Comparison of ENCODE assay signal across 17 cellular contexts in genomic region chr20:23260181-23260840, GRCh38.
DNase-seq lines count a peak whose midpoint lies in the region; ATAC-seq and TF ChIP-seq lines count a peak whose summit lies in the region.
"Had no signal": no experiment of that assay in that cellular context is flagged by ENCODE, and none has a peak within 500 bp of the region (broad histone marks: within the 10 kb centered on the region; RNA-seq: fewer than 3 reads in every experiment).

No MANE protein-coding gene starts in this region.

- H3K27me3 Mint-ChIP-seq in endothelial cell (ENCODE audit: unreplicated experiment) = peaks cover 2% of the 10 kb centered on the region
- H3K27me3 Mint-ChIP-seq in osteocyte (ENCODE audit: unreplicated experiment) = no peaks in the 10 kb centered on the region

- no peak overlapping the region for H3K4me3 ChIP-seq in BLaER1 treated with 17β-estradiol and CSF1 and Interleukin-3, amounts not matched to agents 10 nM and 100 nM
- H3K4me3 ChIP-seq in mucosa of descending colon (no peak overlapping the region), upper lobe of right lung (no peak overlapping the region)
- H3K4me3 ChIP-seq: A549 had no signal

- peak overlapping the region in 9 of 11 experiments; percentile 65 to 93 (median 87); a peak in 18 of 22 replicates for H3K4me2 ChIP-seq in BLaER1 treated with 17β-estradiol and CSF1 and Interleukin-3, amounts not matched to agents 10 nM and 100 nM
- H3K4me2 ChIP-seq: A549 had no signal

- ATAC-seq in mucosa of descending colon = no peak
- ATAC-seq in GM21825 (IDR thresholded peaks at IDR 0.05; ENCODE audit: unreplicated experiment) = no peak
- no peak for ATAC-seq in upper lobe of right lung
- ATAC-seq: A549, HepG2 had no signal

- intact Hi-C loops in mucosa of descending colon (cut with DNase I, micrococcal nuclease) (no loop called here), upper lobe of right lung (cut with DNase I) (no loop called here)

- H3K4me1 Mint-ChIP-seq in endothelial cell (ENCODE audit: unreplicated experiment) (peaks cover 35% of the 10 kb centered on the region), osteocyte (ENCODE audit: unreplicated experiment) (peaks cover 34% of the 10 kb centered on the region)
- H3K4me1 Mint-ChIP-seq: CD4-positive, alpha-beta memory T cell had no signal

- H3K9me3 ChIP-seq in BLaER1 treated with 17β-estradiol and CSF1 and Interleukin-3, amounts not matched to agents 10 nM and 100 nM (replicated peaks in 1 of 11) = peaks cover 9 to 17% (median 13%) of the 10 kb centered on the region in 11 experiments
- peaks cover 4% of the 10 kb centered on the region for H3K9me3 ChIP-seq in mucosa of descending colon
- H3K9me3 ChIP-seq in upper lobe of right lung = no peaks in the 10 kb centered on the region

- H3K27ac ChIP-seq in BLaER1 treated with 17β-estradiol and CSF1 and Interleukin-3, amounts not matched to agents 10 nM and 100 nM = peak overlapping the region in 6 of 11 experiments; percentile 14 to 83 (median 26); a peak in 8 of 22 replicates
- no peak overlapping the region for H3K27ac ChIP-seq in upper lobe of right lung
- H3K27ac ChIP-seq: 22Rv1, A549 had no signal

- H4K20me1 ChIP-seq in BLaER1 treated with 17β-estradiol and CSF1 and Interleukin-3, amounts not matched to agents 10 nM and 100 nM = no peaks in the 10 kb centered on the region

- no peaks in the 10 kb centered on the region for H3K36me3 ChIP-seq in BLaER1 treated with 17β-estradiol and CSF1 and Interleukin-3, amounts not matched to agents 10 nM and 100 nM
- H3K36me3 ChIP-seq in mucosa of descending colon (ENCODE audit: low read depth) = no peaks in the 10 kb centered on the region
- no peaks in the 10 kb centered on the region for H3K36me3 ChIP-seq in upper lobe of right lung

- H3K36me3 Mint-ChIP-seq in endothelial cell (ENCODE audit: low read depth, unreplicated experiment) (no peaks in the 10 kb centered on the region), osteocyte (ENCODE audit: unreplicated experiment) (no peaks in the 10 kb centered on the region)
- H3K36me3 Mint-ChIP-seq: CD14-positive monocyte; CD4-positive, alpha-beta memory T cell had no signal

- TF ChIP-seq CTCF in endothelial cell (IDR thresholded peaks at IDR 0.05; ENCODE audit: unreplicated experiment) (no peak), osteocyte (IDR thresholded peaks at IDR 0.05) (no peak), mucosa of descending colon (IDR thresholded peaks at IDR 0.05) (no peak), upper lobe of right lung (IDR thresholded peaks at IDR 0.05) (no peak)

- H3K9me3 Mint-ChIP-seq in endothelial cell (ENCODE audit: unreplicated experiment) (no peaks in the 10 kb centered on the region), osteocyte (ENCODE audit: unreplicated experiment) (no peaks in the 10 kb centered on the region)

- 0 out of 22 replicates have a peak overlapping the region, but pooled peaks of 1 of the 11 experiments have one; percentile 17 for H3K9ac ChIP-seq in BLaER1 treated with 17β-estradiol and CSF1 and Interleukin-3, amounts not matched to agents 10 nM and 100 nM

- H3K27ac Mint-ChIP-seq in endothelial cell (ENCODE audit: unreplicated experiment) = no peak overlapping the region
- no peak overlapping the region for H3K27ac Mint-ChIP-seq in osteocyte (ENCODE audit: unreplicated experiment)
- H3K27ac Mint-ChIP-seq: CD4-positive, alpha-beta memory T cell; H9 had no signal

- DNase-seq in cerebellar nuclear complex (lab: John Stamatoyannopoulos, UW) (peak; percentile 55 to 83), endothelial cell (ENCODE audit: low spot score) (no peak), osteocyte (ENCODE audit: extremely low spot score, unreplicated experiment) (peak; percentile 48), mucosa of descending colon (no peak), upper lobe of right lung (no peak)
- DNase-seq: AML-193; CD4-positive, alpha-beta memory T cell; DMS153; DMS79; GF-D8; H9 had no signal

- peak overlapping the region; percentile 33 for H3K4me3 Mint-ChIP-seq in endothelial cell (ENCODE audit: unreplicated experiment)
- no peak overlapping the region for H3K4me3 Mint-ChIP-seq in osteocyte (ENCODE audit: unreplicated experiment)
- H3K4me3 Mint-ChIP-seq: CD14-positive monocyte; CD4-positive, alpha-beta memory T cell; H9 had no signal

- peaks cover 52 to 59% (median 57%) of the 10 kb centered on the region in 10 experiments for H3K4me1 ChIP-seq in BLaER1 treated with 17β-estradiol and CSF1 and Interleukin-3, amounts not matched to agents 10 nM and 100 nM
- H3K4me1 ChIP-seq in mucosa of descending colon (ENCODE audit: low read depth) (no peaks in the 10 kb centered on the region), upper lobe of right lung (peaks cover 16% of the 10 kb centered on the region)

- no peaks in the 10 kb centered on the region for H3K27me3 ChIP-seq in BLaER1 treated with 17β-estradiol and CSF1 and Interleukin-3, amounts not matched to agents 10 nM and 100 nM
- no peaks in the 10 kb centered on the region for H3K27me3 ChIP-seq in upper lobe of right lung

Comparison
In these comparisons a context has a peak if more than half of its experiments do, and no peak if none do; other contexts are left out.
1. DNase-seq: peak in cerebellar nuclear complex (2 of 2) and osteocyte (single experiment); none in endothelial cell (single experiment), mucosa of descending colon (0 of 3) and upper lobe of right lung (single experiment).